ENCODE assay signal across 14 cellular contexts in genomic region chr3:177917234-177917861, GRCh38.
DNase-seq lines count a peak whose midpoint lies in the region; ATAC-seq and TF ChIP-seq lines count a peak whose summit lies in the region.
"Had no signal": no experiment of that assay in that cellular context is flagged by ENCODE, and none has a peak within 500 bp of the region (broad histone marks: within the 10 kb centered on the region; RNA-seq: fewer than 3 reads in every experiment).

No MANE protein-coding gene starts in this region.

- H3K79me2 ChIP-seq in neural progenitor cell (ENCODE audit: low read depth): no peaks in the 10 kb centered on the region

- peak overlapping the region; percentile 85 for H3K4ac ChIP-seq in neuronal stem cell (ENCODE audit: low read length)

- H3K4me1 ChIP-seq in neuronal stem cell (ENCODE audit: control insufficient read depth in 2 of 2, insufficient read depth in 1 of 2, low read depth in 1 of 2, low read length in 2 of 2) (peaks cover 0 to 4% of the 10 kb centered on the region in 2 donors), neural progenitor cell (peaks cover 11% of the 10 kb centered on the region)

- H3K4me3 ChIP-seq in neuronal stem cell (ENCODE audit: low read length in 2 of 2) (no peak overlapping the region), neural progenitor cell (no peak overlapping the region)

- H3K4me3 Mint-ChIP-seq in chondrocyte (ENCODE audit: unreplicated experiment) (no peak overlapping the region), neural progenitor cell (no peak overlapping the region)
- H3K4me3 Mint-ChIP-seq: B cell; CD4-positive, alpha-beta T cell had no signal

- H3K36me3 ChIP-seq in neuronal stem cell (replicated peaks in 1 of 2; ENCODE audit: control insufficient read depth in 2 of 2, insufficient read depth in 2 of 2, low read length in 2 of 2): no peaks in the 10 kb centered on the region
- H3K36me3 ChIP-seq in neural progenitor cell: no peaks in the 10 kb centered on the region

- H3K27me3 Mint-ChIP-seq in chondrocyte (ENCODE audit: low read depth) (no peaks in the 10 kb centered on the region), neural progenitor cell (ENCODE audit: insufficient read depth, low read depth) (peaks cover 9% of the 10 kb centered on the region)
- H3K27me3 Mint-ChIP-seq: B cell; CD4-positive, alpha-beta T cell had no signal

- no peak overlapping the region for H2BK5ac ChIP-seq in neuronal stem cell (ENCODE audit: low read length)

- peak overlapping the region; percentile 92 for H2BK12ac ChIP-seq in neuronal stem cell (ENCODE audit: low read length)

- H3K4me2 ChIP-seq in neuronal stem cell (ENCODE audit: insufficient read depth, low read length, poor library complexity, severe bottlenecking) (no peak overlapping the region), neural progenitor cell (no peak overlapping the region)

- TF ChIP-seq CTCF in chondrocyte (IDR thresholded peaks at IDR 0.05) (no peak), neural progenitor cell (IDR thresholded peaks at IDR 0.05) (no peak)

- peak overlapping the region; percentile 80 for H3K18ac ChIP-seq in neuronal stem cell (ENCODE audit: low read length)

- H2AK5ac ChIP-seq in neuronal stem cell (ENCODE audit: low read depth, low read length): peak overlapping the region; percentile 77

- no peaks in the 10 kb centered on the region for H4K20me1 ChIP-seq in neural progenitor cell (ENCODE audit: low read depth)

- peaks cover 9% of the 10 kb centered on the region for H3K9me3 Mint-ChIP-seq in chondrocyte (ENCODE audit: low read depth)
- H3K9me3 Mint-ChIP-seq in neural progenitor cell: peaks cover 17% of the 10 kb centered on the region
- H3K9me3 Mint-ChIP-seq: CD4-positive, alpha-beta T cell had no signal

- no peak overlapping the region for H4K8ac ChIP-seq in neuronal stem cell (ENCODE audit: low read depth, low read length)

- WGBS in neuronal stem cell (ENCODE audit: extremely low coverage in 2 of 2, insufficient read length in 2 of 2, insufficient replicate concordance in 1 of 2), 2 donors: no CpG with 5 or more reads among the region's 8 CpGs

- H3K9me3 ChIP-seq in neuronal stem cell (replicated peaks in 1 of 2; ENCODE audit: control insufficient read depth in 2 of 2, insufficient read depth in 1 of 2, low read depth in 1 of 2, low read length in 2 of 2): peaks cover 0 to 7% of the 10 kb centered on the region in 2 donors
- no peaks in the 10 kb centered on the region for H3K9me3 ChIP-seq in neural progenitor cell (ENCODE audit: low read depth)

- H3K9ac ChIP-seq in neuronal stem cell (ENCODE audit: low read depth, low read length, poor library complexity) (peak overlapping the region; percentile 30), neural progenitor cell (no peak overlapping the region)

- H3K23ac ChIP-seq in neuronal stem cell (ENCODE audit: low read depth, low read length, poor library complexity): no peak overlapping the region

- H3K79me1 ChIP-seq in neuronal stem cell (ENCODE audit: low read depth, low read length): no peaks in the 10 kb centered on the region

- H3K27ac Mint-ChIP-seq in chondrocyte (ENCODE audit: unreplicated experiment): no peak overlapping the region
- no peak overlapping the region for H3K27ac Mint-ChIP-seq in neural progenitor cell
- H3K27ac Mint-ChIP-seq: B cell; CD4-positive, alpha-beta T cell had no signal

- peak; percentile 14 for ATAC-seq in stimulated activated naive CD8-positive, alpha-beta T cell treated with anti-CD3 and anti-CD28 coated beads, Interleukin-15, Interleukin-2, amounts not matched to agents 100 U/mL and 50 U/mL, for 24 hours
- ATAC-seq in HG03378 (IDR thresholded peaks at IDR 0.05; ENCODE audit: unreplicated experiment) (no peak), GM21423 (IDR thresholded peaks at IDR 0.05; ENCODE audit: unreplicated experiment) (no peak)
- ATAC-seq: HCT116 had no signal

- DNase-seq in chondrocyte (ENCODE audit: low spot score) (peak; percentile 87), neuronal stem cell (ENCODE audit: low spot score) (no peak), OCI-M2 (lab: John Stamatoyannopoulos, UW; ENCODE audit: unreplicated experiment) (no peak), neural progenitor cell (ENCODE audit: low spot score) (no peak)
- no peak for DNase-seq in stimulated activated naive CD8-positive, alpha-beta T cell treated with anti-CD3 and anti-CD28 coated beads, Interleukin-15, Interleukin-2, amounts not matched to agents 100 U/mL and 50 U/mL, for 24 hours
- DNase-seq: C1 segment of cervical spinal cord; CD4-positive, alpha-beta T cell; DMS153; DMS79 treated with DMSO at 0.1 percent for 48 hours; EL had no signal

- no peak overlapping the region for H3K14ac ChIP-seq in neuronal stem cell (ENCODE audit: low read length)

- H3K27me3 ChIP-seq in neuronal stem cell (ENCODE audit: control insufficient read depth in 3 of 3, insufficient read depth in 3 of 3, low read depth in 1 of 3, low read length in 3 of 3) (no peaks in the 10 kb centered on the region), neural progenitor cell (no peaks in the 10 kb centered on the region)

- peak overlapping the region; percentile 75 for H2BK15ac ChIP-seq in neuronal stem cell (ENCODE audit: low read length)

- H2AFZ ChIP-seq in neuronal stem cell (ENCODE audit: low read length) (peak overlapping the region; percentile 39), neural progenitor cell (replicated peaks) (no peak overlapping the region)

- H3K36me3 Mint-ChIP-seq in chondrocyte (ENCODE audit: low read depth): peaks cover 11% of the 10 kb centered on the region
- no peaks in the 10 kb centered on the region for H3K36me3 Mint-ChIP-seq in neural progenitor cell

- H3F3A ChIP-seq in neural progenitor cell (ENCODE audit: low read depth): no peaks in the 10 kb centered on the region

- H3K27ac ChIP-seq in neuronal stem cell (replicated peaks; ENCODE audit: low read length) (no peak overlapping the region), neural progenitor cell (no peak overlapping the region)

- peaks cover 3% of the 10 kb centered on the region for H3K4me1 Mint-ChIP-seq in chondrocyte (ENCODE audit: low read depth)
- H3K4me1 Mint-ChIP-seq in neural progenitor cell: peaks cover 5% of the 10 kb centered on the region
- H3K4me1 Mint-ChIP-seq: B cell had no signal

- H4K91ac ChIP-seq in neuronal stem cell (ENCODE audit: low read depth, low read length, poor library complexity): no peak overlapping the region

- H2BK120ac ChIP-seq in neuronal stem cell (ENCODE audit: low read depth, low read length): no peak overlapping the region
